ENCODE assay signal across 15 cellular contexts in genomic region chr7:148457310-148457921, GRCh38.
DNase-seq lines count a peak whose midpoint lies in the region; ATAC-seq and TF ChIP-seq lines count a peak whose summit lies in the region.
"Had no signal": no experiment of that assay in that cellular context is flagged by ENCODE, and none has a peak within 500 bp of the region (broad histone marks: within the 10 kb centered on the region; RNA-seq: fewer than 3 reads in every experiment).

No MANE protein-coding gene starts in this region.

- H3K27me3 Mint-ChIP-seq in stimulated activated naive CD8-positive, alpha-beta T cell treated with anti-CD3 and anti-CD28 coated beads, Interleukin-15, amount 100 ng/mL, for 72 hours = peaks cover 3% of the 10 kb centered on the region
- H3K27me3 Mint-ChIP-seq in neural progenitor cell (ENCODE audit: insufficient read depth, low read depth) = peaks cover 6% of the 10 kb centered on the region
- no peaks in the 10 kb centered on the region for H3K27me3 Mint-ChIP-seq in osteocyte (ENCODE audit: unreplicated experiment)

- H3K9ac ChIP-seq in neural progenitor cell = no peak overlapping the region
- H3K9ac ChIP-seq: GM23248 had no signal

- H3K4me1 ChIP-seq in neural progenitor cell (no peaks in the 10 kb centered on the region), aorta (ENCODE audit: control insufficient read depth in 1 of 2, insufficient read depth in 2 of 2, low read length in 2 of 2) (no peaks in the 10 kb centered on the region)

- H3K4me2 ChIP-seq in neural progenitor cell = no peak overlapping the region

- peaks cover 2% of the 10 kb centered on the region for H3K36me3 Mint-ChIP-seq in neural progenitor cell
- no peaks in the 10 kb centered on the region for H3K36me3 Mint-ChIP-seq in stimulated activated effector memory CD8-positive, alpha-beta T cell treated with anti-CD3 and anti-CD28 coated beads, Interleukin-12 subunit alpha, Interleukin-12 subunit beta, amount 100 ng/mL, for 72 hours
- H3K36me3 Mint-ChIP-seq in osteocyte (ENCODE audit: unreplicated experiment) = no peaks in the 10 kb centered on the region
- H3K36me3 Mint-ChIP-seq: CD4-positive, alpha-beta memory T cell had no signal

- H3K4me1 Mint-ChIP-seq in stimulated activated naive CD8-positive, alpha-beta T cell treated with anti-CD3 and anti-CD28 coated beads, Interleukin-15, amount 100 ng/mL, for 72 hours = no peaks in the 10 kb centered on the region
- H3K4me1 Mint-ChIP-seq in neural progenitor cell (peaks cover 2% of the 10 kb centered on the region), osteocyte (ENCODE audit: unreplicated experiment) (no peaks in the 10 kb centered on the region)
- H3K4me1 Mint-ChIP-seq in stimulated activated effector memory CD8-positive, alpha-beta T cell treated with anti-CD3 and anti-CD28 coated beads, Interleukin-12 subunit alpha, Interleukin-12 subunit beta, amount 100 ng/mL, for 72 hours = no peaks in the 10 kb centered on the region
- H3K4me1 Mint-ChIP-seq: CD4-positive, alpha-beta memory T cell had no signal

- H3K27me3 ChIP-seq in neural progenitor cell (no peaks in the 10 kb centered on the region), aorta (ENCODE audit: control insufficient read depth in 1 of 2, insufficient read depth in 2 of 2, low read length in 1 of 2) (no peaks in the 10 kb centered on the region)

- DNase-seq in stimulated activated naive CD8-positive, alpha-beta T cell treated with anti-CD3 and anti-CD28 coated beads, Interleukin-15, amount 100 ng/mL, for 72 hours = no peak
- DNase-seq in stimulated activated naive CD8-positive, alpha-beta T cell treated with anti-CD3 and anti-CD28 coated beads, Interleukin-15, Interleukin-2, amounts not matched to agents 100 U/mL and 50 U/mL, for 24 hours = no peak
- DNase-seq in neural progenitor cell (ENCODE audit: low spot score) (no peak), aorta (no peak), GM19238 (ENCODE audit: insufficient read length, low spot score) (no peak), globus pallidus (ENCODE audit: low spot score) (no peak), osteocyte (ENCODE audit: extremely low spot score, unreplicated experiment) (no peak)
- DNase-seq in stimulated activated effector memory CD8-positive, alpha-beta T cell treated with anti-CD3 and anti-CD28 coated beads, Interleukin-12 subunit alpha, Interleukin-12 subunit beta, amount 100 ng/mL, for 72 hours (ENCODE audit: low spot score in 2 of 2) = no peak
- DNase-seq: C1 segment of cervical spinal cord; CD4-positive, alpha-beta memory T cell; DMS153; DND-41; GM23248; H7; HCEC 1CT had no signal

- no peak overlapping the region for H3K4me3 Mint-ChIP-seq in stimulated activated naive CD8-positive, alpha-beta T cell treated with anti-CD3 and anti-CD28 coated beads, Interleukin-15, amount 100 ng/mL, for 72 hours
- H3K4me3 Mint-ChIP-seq in neural progenitor cell = no peak overlapping the region
- H3K4me3 Mint-ChIP-seq in stimulated activated effector memory CD8-positive, alpha-beta T cell treated with anti-CD3 and anti-CD28 coated beads, Interleukin-12 subunit alpha, Interleukin-12 subunit beta, amount 100 ng/mL, for 72 hours = no peak overlapping the region
- no peak overlapping the region for H3K4me3 Mint-ChIP-seq in osteocyte (ENCODE audit: unreplicated experiment)
- H3K4me3 Mint-ChIP-seq: CD4-positive, alpha-beta memory T cell had no signal

- intact Hi-C loops in aorta (cut with DNase I) = no loop called here

- ATAC-seq in stimulated activated naive CD8-positive, alpha-beta T cell treated with anti-CD3 and anti-CD28 coated beads, Interleukin-15, amount 100 ng/mL, for 72 hours = peak; percentile 20
- ATAC-seq in stimulated activated naive CD8-positive, alpha-beta T cell treated with anti-CD3 and anti-CD28 coated beads, Interleukin-15, Interleukin-2, amounts not matched to agents 100 U/mL and 50 U/mL, for 24 hours = no peak
- peak; percentile 32 for ATAC-seq in stimulated activated effector memory CD8-positive, alpha-beta T cell treated with anti-CD3 and anti-CD28 coated beads, Interleukin-12 subunit alpha, Interleukin-12 subunit beta, amount 100 ng/mL, for 72 hours
- peak; percentile 44 for ATAC-seq in aorta (ENCODE audit: low FRiP score)

- H2AFZ ChIP-seq in neural progenitor cell (replicated peaks) = no peak overlapping the region
- H2AFZ ChIP-seq: GM23248 had no signal

- no peak overlapping the region for H3K27ac ChIP-seq in neural progenitor cell
- H3K27ac ChIP-seq in aorta (ENCODE audit: low read depth in 1 of 2, low read length in 2 of 2) = no peak overlapping the region
- H3K27ac ChIP-seq: GM23248 had no signal

- H3K27ac Mint-ChIP-seq in stimulated activated naive CD8-positive, alpha-beta T cell treated with anti-CD3 and anti-CD28 coated beads, Interleukin-15, amount 100 ng/mL, for 72 hours = no peak overlapping the region
- H3K27ac Mint-ChIP-seq in neural progenitor cell (peak overlapping the region; percentile 91), osteocyte (ENCODE audit: unreplicated experiment) (no peak overlapping the region)
- no peak overlapping the region for H3K27ac Mint-ChIP-seq in stimulated activated effector memory CD8-positive, alpha-beta T cell treated with anti-CD3 and anti-CD28 coated beads, Interleukin-12 subunit alpha, Interleukin-12 subunit beta, amount 100 ng/mL, for 72 hours
- H3K27ac Mint-ChIP-seq: CD4-positive, alpha-beta memory T cell had no signal

- TF ChIP-seq CTCF in neural progenitor cell (IDR thresholded peaks at IDR 0.05) (no peak), osteocyte (IDR thresholded peaks at IDR 0.05) (no peak)

- H3K9me3 Mint-ChIP-seq in stimulated activated naive CD8-positive, alpha-beta T cell treated with anti-CD3 and anti-CD28 coated beads, Interleukin-15, amount 100 ng/mL, for 72 hours = peaks cover 0 to 8% of the 10 kb centered on the region in 2 donors
- H3K9me3 Mint-ChIP-seq in neural progenitor cell = peaks cover 4% of the 10 kb centered on the region
- peaks cover 4% of the 10 kb centered on the region for H3K9me3 Mint-ChIP-seq in stimulated activated effector memory CD8-positive, alpha-beta T cell treated with anti-CD3 and anti-CD28 coated beads, Interleukin-12 subunit alpha, Interleukin-12 subunit beta, amount 100 ng/mL, for 72 hours
- H3K9me3 Mint-ChIP-seq in osteocyte (ENCODE audit: unreplicated experiment) = peaks cover 8% of the 10 kb centered on the region

- H3K79me2 ChIP-seq in neural progenitor cell (ENCODE audit: low read depth) = no peaks in the 10 kb centered on the region

- H3K36me3 ChIP-seq in neural progenitor cell = no peaks in the 10 kb centered on the region
- H3K36me3 ChIP-seq in aorta (ENCODE audit: control insufficient read depth in 1 of 2, insufficient read depth in 2 of 2, low read length in 1 of 2) = no peaks in the 10 kb centered on the region

- H3F3A ChIP-seq in neural progenitor cell (ENCODE audit: low read depth) = no peaks in the 10 kb centered on the region

- H3K9me3 ChIP-seq in neural progenitor cell (ENCODE audit: low read depth) (no peaks in the 10 kb centered on the region), aorta (ENCODE audit: control insufficient read depth, low read length) (no peaks in the 10 kb centered on the region)

- no peaks in the 10 kb centered on the region for H4K20me1 ChIP-seq in neural progenitor cell (ENCODE audit: low read depth)

- WGBS in aorta, 2 donors = 88 to 93% methylated on average over 10 of the region's 10 CpGs

- no peak overlapping the region for H3K4me3 ChIP-seq in neural progenitor cell
- H3K4me3 ChIP-seq in aorta (ENCODE audit: low read length in 2 of 2) = no peak overlapping the region
- H3K4me3 ChIP-seq: GM23248 had no signal
